ENCODE assay signal across 8 cellular contexts in the genomic region with DNA sequence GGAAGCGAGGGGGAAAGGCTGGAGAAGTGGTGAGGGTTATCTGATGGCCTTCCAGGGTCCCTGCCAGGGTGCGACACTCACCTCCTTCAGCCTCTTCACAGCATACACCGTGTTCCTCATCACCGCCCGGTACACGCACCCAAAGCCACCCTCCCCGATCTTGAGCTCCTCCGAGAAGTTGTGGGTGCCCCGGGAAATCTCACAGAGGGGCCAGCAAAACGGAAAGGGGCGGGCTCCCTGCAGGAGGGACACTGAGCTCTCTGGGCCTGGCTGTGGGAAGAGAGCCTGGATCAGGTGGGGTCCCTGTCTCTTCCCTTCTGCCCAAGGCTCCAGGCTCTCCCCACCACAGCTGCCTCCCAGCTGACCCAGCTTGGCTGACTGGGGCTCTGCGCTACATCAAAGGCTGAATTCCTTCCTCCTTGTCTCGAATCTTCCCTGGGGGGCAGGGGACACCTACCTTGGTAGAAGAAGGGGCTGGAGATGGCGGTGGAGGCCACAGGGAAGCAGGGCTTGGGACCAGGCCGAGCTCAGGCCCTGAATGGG. TPM values are rescaled to one million over a fixed set of nuclear protein-coding genes. Genes with fewer than 3 reads are reported as not detected.
DNase-seq lines count a peak whose midpoint lies in the region; ATAC-seq, FAIRE-seq and TF ChIP-seq lines count a peak whose summit lies in the region.

No MANE protein-coding gene starts in this region.

- H3K27me3 ChIP-seq in SU-DHL-6 (ENCODE audit: low read length): no peaks in the 10 kb centered on the region
- no peaks in the 10 kb centered on the region for H3K27me3 ChIP-seq in esophagus squamous epithelium
- H3K27me3 ChIP-seq in gastrocnemius medialis: no peaks in the 10 kb centered on the region

- H3K9ac ChIP-seq in SU-DHL-6 (ENCODE audit: low read length): peak overlapping the region; percentile 91

- in situ Hi-C loops in gastrocnemius medialis (cut with MboI; ENCODE audit: low sequenced_read_pairs in 4 of 4): no loop called here

- H3K36me3 ChIP-seq in SU-DHL-6 (ENCODE audit: low read length) (no peaks in the 10 kb centered on the region), esophagus squamous epithelium (peaks cover 0 to 36% (median 19%) of the 10 kb centered on the region in 3 donors), gastrocnemius medialis (peaks cover 0 to 20% of the 10 kb centered on the region in 2 donors)

- FAIRE-seq in GM18507 (lab: Jason Lieb, UNC): peak; percentile 69

- H3K4me3 ChIP-seq in SU-DHL-6 (ENCODE audit: insufficient read depth, low read length, poor library complexity, severe bottlenecking) (peak overlapping the region; percentile 76), esophagus squamous epithelium (peak overlapping the region; percentile 55 to 79 (median 62)), gastrocnemius medialis (peak overlapping the region; percentile 56 to 65 (median 62))

- H3K9me3 ChIP-seq in SU-DHL-6 (ENCODE audit: insufficient read depth, low read length) (no peaks in the 10 kb centered on the region), esophagus squamous epithelium (no peaks in the 10 kb centered on the region), gastrocnemius medialis (no peaks in the 10 kb centered on the region)

- intact Hi-C loops in esophagus squamous epithelium (cut with DNase I): no loop called here
- intact Hi-C loops in gastrocnemius medialis (cut with DNase I; ENCODE audit: low total_unique reads): loop anchor here (2.0 kb wide), 1 partner anchor 30 kb away; no protein-coding TSS in a partner anchor

- 0 to 20% methylated on average over 1 of the region's 15 CpGs for WGBS in esophagus squamous epithelium, 2 donors

- no peaks in the 10 kb centered on the region for H4K20me1 ChIP-seq in SU-DHL-6 (ENCODE audit: low read depth, low read length)

- no peak overlapping the region for H2AFZ ChIP-seq in SU-DHL-6 (ENCODE audit: low read depth, low read length, severe bottlenecking)

- H3K27ac ChIP-seq in SU-DHL-6 (ENCODE audit: low read depth, low read length) (peak overlapping the region; percentile 81), esophagus squamous epithelium (peak overlapping the region; percentile 84 to 93 (median 92)), gastrocnemius medialis (peak overlapping the region; percentile 74 to 93 (median 84))

- DNase-seq in GM18507 (ENCODE audit: extremely low spot score, insufficient read length, low read depth) (no peak), esophagus squamous epithelium (lab: John Stamatoyannopoulos, UW) (no peak), gastrocnemius medialis (no peak), activated gamma-delta T cell treated with Interleukin-2 at 50 U/mL for 16 hours (no peak), GM10248 (ENCODE audit: extremely low spot score) (no peak)

- TF ChIP-seq POLR2A in esophagus squamous epithelium (IDR thresholded peaks at IDR 0.05) (no peak), gastrocnemius medialis (IDR thresholded peaks at IDR 0.05) (no peak)

- H3K4me1 ChIP-seq in esophagus squamous epithelium (peaks cover 15 to 52% (median 20%) of the 10 kb centered on the region in 3 donors), gastrocnemius medialis (peaks cover 4% of the 10 kb centered on the region in 2 donors)

- TF ChIP-seq CTCF in SU-DHL-6 (IDR thresholded peaks at IDR 0.05; ENCODE audit: insufficient read depth, low read length, poor library complexity, severe bottlenecking): no peak
- TF ChIP-seq CTCF in esophagus squamous epithelium (IDR thresholded peaks at IDR 0.05): no peak
- no peak for TF ChIP-seq CTCF in gastrocnemius medialis (IDR thresholded peaks at IDR 0.05 in 4 of 5, conservative IDR thresholded peaks at IDR 0.05 in 1 of 5)
- TF ChIP-seq CTCF in GM10248 (IDR thresholded peaks at IDR 0.05; ENCODE audit: control extremely low read depth, extremely low read depth, low read depth, missing control alignments): no peak

- POLR2A ChIA-PET in GM10248 (lab: Yijun Ruan, JAX): no interaction called here

- CTCF ChIA-PET in GM10248 (lab: Yijun Ruan, JAX): interaction anchor here (1.0 kb wide), 1 partner anchor 357 kb away, joined by 3 read pairs; no protein-coding TSS in a partner anchor

- H3K79me2 ChIP-seq in SU-DHL-6 (ENCODE audit: insufficient read depth, low read length): peaks cover 15% of the 10 kb centered on the region; the same call in 1 of the 2 replicates

- H3F3A ChIP-seq in SU-DHL-6 (ENCODE audit: insufficient read depth): peaks cover 7% of the 10 kb centered on the region

- H3K4me2 ChIP-seq in SU-DHL-6 (ENCODE audit: low read depth, low read length, poor library complexity, severe bottlenecking): peak overlapping the region; percentile 94

- no peaks in the 10 kb centered on the region for H3K9me2 ChIP-seq in SU-DHL-6 (replicated peaks; ENCODE audit: insufficient read depth, low read length)

- no peak for ATAC-seq in gastrocnemius medialis
- ATAC-seq in GM19351 (IDR thresholded peaks at IDR 0.05; ENCODE audit: unreplicated experiment): no peak
- ATAC-seq in HG02571 (IDR thresholded peaks at IDR 0.05; ENCODE audit: unreplicated experiment): no peak

RNA-seq across cellular contexts. Expression of gene IRAK1, which starts 1.1 kb away (rescaled TPM):
- total RNA-seq in esophagus squamous epithelium (100 to 1,000 TPM in 2 of 4 donors, 10 to 100 TPM in 2; 73.5 to 117 (median 96.8) TPM), gastrocnemius medialis (100 to 1,000 TPM in 3 of 4 donors, 10 to 100 TPM in 1; 73.9 to 157 (median 115) TPM)

RNA-seq across cellular contexts. Expression of gene TMEM187, which starts 46.0 kb away (rescaled TPM):
- 1 to 10 TPM; 2.5 to 4.1 (median 3.8) TPM for total RNA-seq in esophagus squamous epithelium
- 1 to 10 TPM; 1.3 to 8.6 (median 3.8) TPM for total RNA-seq in gastrocnemius medialis

RNA-seq across cellular contexts. Expression of gene HCFC1, which starts 47.0 kb away (rescaled TPM):
- 10 to 100 TPM; 22.2 to 54.0 (median 37.0) TPM for total RNA-seq in esophagus squamous epithelium
- 10 to 100 TPM; 15.9 to 56.4 (median 51.8) TPM for total RNA-seq in gastrocnemius medialis
